Comparison of ENCODE assay signal across 15 cellular contexts in the genomic region with DNA sequence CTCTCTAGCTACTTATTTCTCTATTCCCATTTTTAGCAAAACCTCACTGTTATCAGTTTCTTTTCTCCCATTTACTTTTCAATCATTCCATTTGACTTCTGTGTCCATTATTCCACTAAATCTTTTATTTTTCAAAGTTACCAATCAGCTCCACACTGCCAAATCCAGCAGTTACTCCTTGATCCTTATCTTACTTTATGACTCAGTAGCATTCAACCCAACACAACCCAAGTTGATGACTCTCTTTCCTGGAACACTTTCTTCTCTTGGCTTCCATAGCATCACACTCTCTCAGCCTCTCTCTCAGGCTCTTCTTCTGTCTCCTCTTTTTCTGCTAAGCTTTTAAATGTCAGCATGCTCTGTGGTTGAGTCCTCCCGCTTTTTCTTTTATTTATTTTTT. TPM values are rescaled to one million over a fixed set of nuclear protein-coding genes. Genes with fewer than 3 reads are reported as not detected.
A peak's percentile ranks its signal among the peaks of the same experiment; 100 is the strongest.
DNase-seq lines count a peak whose midpoint lies in the region; ATAC-seq and TF ChIP-seq lines count a peak whose summit lies in the region.
"Had no signal": no experiment of that assay in that cellular context is flagged by ENCODE, and none has a peak within 500 bp of the region (broad histone marks: within the 10 kb centered on the region; RNA-seq: fewer than 3 reads in every experiment).

No MANE protein-coding gene starts in this region.

- no peak for TF ChIP-seq POLR2A in lower leg skin (IDR thresholded peaks at IDR 0.05)

- no peaks in the 10 kb centered on the region for H3K27me3 Mint-ChIP-seq in activated CD4-positive, alpha-beta T cell treated with anti-CD3 and anti-CD28 coated beads, Interleukin-2, amount 10 ng/mL, durations not matched to agents 7 days and 5 days
- H3K27me3 Mint-ChIP-seq in central memory CD8-positive, alpha-beta T cell, result no peaks in the 10 kb centered on the region

- DNase-seq in activated CD4-positive, alpha-beta T cell treated with anti-CD3 and anti-CD28 coated beads, Interleukin-2, amount 10 ng/mL, durations not matched to agents 7 days and 5 days, result no peak
- no peak for DNase-seq in activated CD4-positive, alpha-beta T cell treated with anti-CD3 and anti-CD28 coated beads for 1 hour
- DNase-seq in RPMI7951 (ENCODE audit: low read depth) (peak; percentile 79), retinal pigment epithelial cell (ENCODE audit: low read depth) (peak; percentile 19), lower leg skin (ENCODE audit: low spot score in 2 of 2) (no peak)
- DNase-seq in central memory CD8-positive, alpha-beta T cell (ENCODE audit: low spot score in 2 of 2), result no peak
- DNase-seq: ACHN, DMS 273 treated with DMSO at 0.1 percent for 48 hours, NCI-H1436 treated with DMSO at 0.1 percent for 48 hours, NCI-H526 treated with DMSO at 0.1 percent for 48 hours, pancreas, Peyer's patch, transverse colon had no signal

- POLR2A ChIA-PET in activated CD4-positive, alpha-beta T cell treated with anti-CD3 and anti-CD28 coated beads, Interleukin-2, amount 10 ng/mL, durations not matched to agents 7 days and 5 days (lab: Charles Lee), result no interaction called here

- WGBS in lower leg skin, 2 donors, result 64 to 68% methylated on average over 1 of the region's 1 CpG

- H3K4me3 ChIP-seq in retinal pigment epithelial cell (ENCODE audit: low read length) (no peak overlapping the region), lower leg skin (ENCODE audit: low read depth, poor library complexity, severe bottlenecking) (no peak overlapping the region)
- H3K4me3 ChIP-seq: pancreas, Peyer's patch, transverse colon had no signal

- CTCF ChIA-PET in activated CD4-positive, alpha-beta T cell treated with anti-CD3 and anti-CD28 coated beads, Interleukin-2, amount 10 ng/mL, durations not matched to agents 7 days and 5 days (lab: Charles Lee), result interaction anchor here (2.2 kb wide), 1 partner anchor 36 kb away, joined by 5 read pairs; a partner anchor contains a TSS

- no peaks in the 10 kb centered on the region for H3K9me3 Mint-ChIP-seq in activated CD4-positive, alpha-beta T cell treated with anti-CD3 and anti-CD28 coated beads, Interleukin-2, amount 10 ng/mL, durations not matched to agents 7 days and 5 days
- H3K9me3 Mint-ChIP-seq in central memory CD8-positive, alpha-beta T cell, result no peaks in the 10 kb centered on the region

- no peak overlapping the region for H3K4me3 Mint-ChIP-seq in activated CD4-positive, alpha-beta T cell treated with anti-CD3 and anti-CD28 coated beads, Interleukin-2, amount 10 ng/mL, durations not matched to agents 7 days and 5 days
- peak overlapping the region; percentile 5 for H3K4me3 Mint-ChIP-seq in central memory CD8-positive, alpha-beta T cell

- ATAC-seq in central memory CD8-positive, alpha-beta T cell (replicated peaks; ENCODE audit: extremely low read depth, poor library complexity, severe bottlenecking), result no peak
- ATAC-seq in HG03159 (IDR thresholded peaks at IDR 0.05; ENCODE audit: unreplicated experiment), result no peak
- no peak for ATAC-seq in HG02840 (IDR thresholded peaks at IDR 0.05; ENCODE audit: low FRiP score, unreplicated experiment)

- intact Hi-C loops in lower leg skin (cut with DNase I; ENCODE audit: low total_unique reads), result no loop called here

- peaks cover 87% of the 10 kb centered on the region for H3K36me3 Mint-ChIP-seq in activated CD4-positive, alpha-beta T cell treated with anti-CD3 and anti-CD28 coated beads, Interleukin-2, amount 10 ng/mL, durations not matched to agents 7 days and 5 days (ENCODE audit: low read depth)
- H3K36me3 Mint-ChIP-seq in central memory CD8-positive, alpha-beta T cell (ENCODE audit: insufficient read depth), result peaks cover 55% of the 10 kb centered on the region

- H3K27ac Mint-ChIP-seq in activated CD4-positive, alpha-beta T cell treated with anti-CD3 and anti-CD28 coated beads, Interleukin-2, amount 10 ng/mL, durations not matched to agents 7 days and 5 days, result peak overlapping the region; percentile 11
- H3K27ac Mint-ChIP-seq in central memory CD8-positive, alpha-beta T cell (ENCODE audit: low read depth), result peak overlapping the region; percentile 72

- H3K4me1 Mint-ChIP-seq in activated CD4-positive, alpha-beta T cell treated with anti-CD3 and anti-CD28 coated beads, Interleukin-2, amount 10 ng/mL, durations not matched to agents 7 days and 5 days, result peaks cover 82% of the 10 kb centered on the region
- peaks cover 82% of the 10 kb centered on the region for H3K4me1 Mint-ChIP-seq in central memory CD8-positive, alpha-beta T cell

- no peak for TF ChIP-seq CTCF in retinal pigment epithelial cell (conservative IDR thresholded peaks at IDR 0.05; ENCODE audit: low read depth, low read length)
- no peak for TF ChIP-seq CTCF in lower leg skin (IDR thresholded peaks at IDR 0.05)

RNA-seq across cellular contexts. Expression of a gene that starts 36.3 kb away (rescaled TPM):
- total RNA-seq in activated CD4-positive, alpha-beta T cell treated with anti-CD3 and anti-CD28 coated beads, Interleukin-2, amount 10 ng/mL, durations not matched to agents 7 days and 5 days, result 100 to 1,000 TPM; 185 to 204 TPM
- total RNA-seq in RPMI7951 (2014; rRNA removed; shearing (Covaris generic)), result 0.12 and 0.20 TPM in 2 replicates
- total RNA-seq in lower leg skin, result 10 to 100 TPM; 15.0 to 23.1 (median 19.5) TPM

Comparison
In these comparisons a context has a peak if more than half of its experiments do, and no peak if none do; other contexts are left out.
1. DNase-seq: peak in RPMI7951 (single experiment) and retinal pigment epithelial cell (single experiment); none in activated CD4-positive, alpha-beta T cell treated with anti-CD3 and anti-CD28 coated beads, Interleukin-2, amount 10 ng/mL, durations not matched to agents 7 days and 5 days (single experiment), activated CD4-positive, alpha-beta T cell treated with anti-CD3 and anti-CD28 coated beads for 1 hour (single experiment), central memory CD8-positive, alpha-beta T cell (0 of 2) and lower leg skin (0 of 2).
2. RNA of a gene that starts 36.3 kb away (total RNA-seq): 185 to 204 TPM in activated CD4-positive, alpha-beta T cell treated with anti-CD3 and anti-CD28 coated beads, Interleukin-2, amount 10 ng/mL, durations not matched to agents 7 days and 5 days and 15.0 to 23.1 TPM in lower leg skin; 0.12 to 0.20 TPM in RPMI7951; every median in the first group is over 10 times any median in the second.